In genomic region chr12:128995619-128996018, GRCh38 we compare ENCODE assay signal across 8 cellular contexts.
"Had no signal": no experiment of that assay in that cellular context is flagged by ENCODE, and none has a peak within 500 bp of the region (broad histone marks: within the 10 kb centered on the region; RNA-seq: fewer than 3 reads in every experiment).

No MANE protein-coding gene starts in this region.

- ATAC-seq: GM12878 had no signal

- DNase-seq: GDM1, GF-D8 had no signal

- FAIRE-seq: G401.6, GM12878, GM12891, GM12892, GM18507, GM19239 had no signal

- H3K4me3 ChIP-seq: GM12878 had no signal
